Comparison of ENCODE assay signal across 8 cellular contexts in the genomic region with DNA sequence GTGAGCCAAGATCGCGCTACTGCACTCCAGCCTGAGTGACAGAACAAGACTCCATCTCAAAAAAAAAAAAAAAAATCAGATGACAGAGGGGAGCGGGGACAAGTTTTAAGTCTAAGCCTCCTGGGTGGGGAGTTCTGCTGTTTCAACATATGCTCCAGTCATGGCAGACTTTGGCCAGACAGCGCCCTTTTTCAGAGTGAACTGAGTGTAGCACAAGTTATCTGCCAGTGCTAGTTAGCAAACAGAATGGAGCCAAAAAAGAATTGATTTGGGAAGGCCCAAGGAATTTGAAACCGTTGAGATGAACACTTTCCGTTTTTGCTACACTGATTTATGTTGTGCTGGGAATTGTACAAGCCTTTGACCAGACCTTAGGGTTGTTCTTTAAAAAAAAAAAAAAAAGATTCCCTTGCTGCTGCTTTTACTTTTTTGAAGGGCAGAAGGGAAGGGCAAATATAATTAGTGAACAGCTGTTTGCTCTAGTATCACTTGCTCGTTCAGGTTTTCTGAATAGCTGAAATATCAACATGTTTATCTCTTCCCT. TPM values are rescaled to one million over a fixed set of nuclear protein-coding genes. Genes with fewer than 3 reads are reported as not detected.
DNase-seq lines count a peak whose midpoint lies in the region; ATAC-seq and TF ChIP-seq lines count a peak whose summit lies in the region.

No MANE protein-coding gene starts in this region.

- H3K4me2 ChIP-seq in SK-N-SH: peak overlapping the region; percentile 88

- peaks cover 8% of the 10 kb centered on the region for H3K9me3 Mint-ChIP-seq in HFFc6
- no peaks in the 10 kb centered on the region for H3K9me3 Mint-ChIP-seq in activated naive CD8-positive, alpha-beta T cell treated with anti-CD3 and anti-CD28 coated beads, Interleukin-2, amount 50 U/mL, for 24 hours

- H3K27me3 Mint-ChIP-seq in HFFc6 (ENCODE audit: insufficient read depth): peaks cover 11% of the 10 kb centered on the region
- H3K27me3 Mint-ChIP-seq in activated naive CD8-positive, alpha-beta T cell treated with anti-CD3 and anti-CD28 coated beads, Interleukin-2, amount 50 U/mL, for 24 hours: peaks cover 7% of the 10 kb centered on the region

- H2AFZ ChIP-seq in SK-N-SH (ENCODE audit: low read depth): no peak overlapping the region

- no peak for TF ChIP-seq RAD21 in SK-N-SH (IDR thresholded peaks at IDR 0.05; ENCODE audit: low read length)

- H3K27me3 ChIP-seq in SK-N-SH (ENCODE audit: insufficient read depth) (no peaks in the 10 kb centered on the region), sigmoid colon (no peaks in the 10 kb centered on the region)

- DNase-seq in HFFc6 (peak; percentile 30), SK-N-SH (no peak), Right ventricle myocardium superior (peak; percentile 60), sigmoid colon (peak; percentile 83), putamen (ENCODE audit: low spot score) (no peak), foreskin melanocyte (no peak)
- no peak for DNase-seq in activated naive CD8-positive, alpha-beta T cell treated with anti-CD3 and anti-CD28 coated beads, Interleukin-2, amount 50 U/mL, for 24 hours

- 45% methylated on average over 7 of the region's 7 CpGs for WGBS in SK-N-SH (ENCODE audit: low lambda C conversion rate)
- WGBS in sigmoid colon, 2 donors: 14 to 48% methylated on average over 7 of the region's 7 CpGs

- peaks cover 64% of the 10 kb centered on the region for H3F3A ChIP-seq in SK-N-SH (replicated peaks; ENCODE audit: insufficient read depth)

- TF ChIP-seq CTCF in HFFc6 (IDR thresholded peaks at IDR 0.05) (no peak), SK-N-SH (IDR thresholded peaks at IDR 0.05) (no peak), sigmoid colon (IDR thresholded peaks at IDR 0.05) (peak in 1 of 4 experiments; percentile 11)

- peak overlapping the region; percentile 100; the same call in 1 of the 2 replicates for H3K9ac ChIP-seq in SK-N-SH

- H3K9me2 ChIP-seq in SK-N-SH: no peaks in the 10 kb centered on the region

- TF ChIP-seq POLR2A in sigmoid colon (IDR thresholded peaks at IDR 0.05): no peak

- H4K20me1 ChIP-seq in SK-N-SH (ENCODE audit: insufficient read depth): peaks cover 41% of the 10 kb centered on the region

- intact Hi-C loops in Right ventricle myocardium superior (cut with DNase I): no loop called here
- intact Hi-C loops in sigmoid colon (cut with DNase I): loop anchor here (5.0 to 10.0 kb wide), 2 partner anchors 59 to 752 kb away; partner anchors contain the start of gene ZFP36

- ATAC-seq in Right ventricle myocardium superior (ENCODE audit: poor library complexity) (peak; percentile 51), HG03521 (IDR thresholded peaks at IDR 0.05; ENCODE audit: unreplicated experiment) (no peak)
- ATAC-seq in activated naive CD8-positive, alpha-beta T cell treated with anti-CD3 and anti-CD28 coated beads, Interleukin-2, amount 50 U/mL, for 24 hours: no peak

- peak overlapping the region; percentile 99 for H3K4me3 Mint-ChIP-seq in HFFc6
- H3K4me3 Mint-ChIP-seq in activated naive CD8-positive, alpha-beta T cell treated with anti-CD3 and anti-CD28 coated beads, Interleukin-2, amount 50 U/mL, for 24 hours: no peak overlapping the region

- peaks cover 69% of the 10 kb centered on the region for H3K36me3 Mint-ChIP-seq in HFFc6 (ENCODE audit: low read depth)
- peaks cover 27% of the 10 kb centered on the region for H3K36me3 Mint-ChIP-seq in activated naive CD8-positive, alpha-beta T cell treated with anti-CD3 and anti-CD28 coated beads, Interleukin-2, amount 50 U/mL, for 24 hours (ENCODE audit: low read depth)

- peaks cover 36 to 66% of the 10 kb centered on the region in 2 experiments for H3K4me1 ChIP-seq in SK-N-SH (ENCODE audit: control insufficient read depth in 1 of 2, insufficient read depth in 2 of 2, low read depth in 1 of 2, low read length in 1 of 2)
- H3K4me1 ChIP-seq in sigmoid colon: peaks cover 0 to 93% (median 84%) of the 10 kb centered on the region in 4 donors

- H3K9me3 ChIP-seq in SK-N-SH: no peaks in the 10 kb centered on the region
- H3K9me3 ChIP-seq in sigmoid colon: no peaks in the 10 kb centered on the region

- TF ChIP-seq EP300 in SK-N-SH (IDR thresholded peaks at IDR 0.05; ENCODE audit: borderline replicate concordance in 1 of 2, low read depth in 1 of 2, low read length in 1 of 2) (no peak), sigmoid colon (IDR thresholded peaks at IDR 0.05) (no peak)

- H3K27ac Mint-ChIP-seq in HFFc6: peak overlapping the region; percentile 99
- H3K27ac Mint-ChIP-seq in activated naive CD8-positive, alpha-beta T cell treated with anti-CD3 and anti-CD28 coated beads, Interleukin-2, amount 50 U/mL, for 24 hours: no peak overlapping the region

- CTCF ChIA-PET in SK-N-SH (lab: Yijun Ruan, JAX): interaction anchor here (0.6 to 2.2 kb wide), 3 partner anchors 18 to 376 kb away, joined by 3 to 7 read pairs (median 3); no protein-coding TSS in a partner anchor

- peaks cover 89% of the 10 kb centered on the region for H3K4me1 Mint-ChIP-seq in HFFc6 (ENCODE audit: low read depth)
- peaks cover 92% of the 10 kb centered on the region for H3K4me1 Mint-ChIP-seq in activated naive CD8-positive, alpha-beta T cell treated with anti-CD3 and anti-CD28 coated beads, Interleukin-2, amount 50 U/mL, for 24 hours

- H3K27ac ChIP-seq in SK-N-SH (ENCODE audit: low read depth in 2 of 2, low read length in 1 of 2) (peak overlapping the region; percentile 66 to 99), sigmoid colon (peak overlapping the region; percentile 96 to 100 (median 98))

- POLR2A ChIA-PET in SK-N-SH (lab: Yijun Ruan, JAX): interaction anchor here (0.6 kb wide), 1 partner anchor 297 kb away, joined by 5 read pairs; no protein-coding TSS in a partner anchor

- H3K36me3 ChIP-seq in SK-N-SH (replicated peaks in 1 of 2; ENCODE audit: control insufficient read depth in 1 of 2, insufficient read depth in 2 of 2, low read length in 1 of 2): peaks cover 3 to 16% of the 10 kb centered on the region in 2 experiments
- no peaks in the 10 kb centered on the region for H3K36me3 ChIP-seq in sigmoid colon

- H3K4me3 ChIP-seq in SK-N-SH (ENCODE audit: low read depth in 2 of 2, low read length in 1 of 2) (no peak overlapping the region; a peak in 1 of 4 replicates), sigmoid colon (peak overlapping the region in 1 of 4 donors; percentile 14)

- H3K79me2 ChIP-seq in SK-N-SH (ENCODE audit: insufficient read depth): peaks cover 100% of the 10 kb centered on the region

TF ChIP-seq in SK-N-SH, 30 proteins besides CTCF, POLR2A, EP300 and RAD21 (continues in another document):
- TF ChIP-seq TAF1 (IDR thresholded peaks at IDR 0.05; ENCODE audit: borderline replicate concordance, low read depth, low read length): no peak
- no peak for TF ChIP-seq NFIC (IDR thresholded peaks at IDR 0.05; ENCODE audit: borderline replicate concordance)
- TF ChIP-seq GATA2 (CRISPR knock-in tag; IDR thresholded peaks at IDR 0.05): no peak
- no peak for TF ChIP-seq USF2 (IDR thresholded peaks at IDR 0.05; ENCODE audit: borderline replicate concordance, low read depth, low read length)
- no peak for TF ChIP-seq MXI1 (IDR thresholded peaks at IDR 0.05; ENCODE audit: low read depth, low read length)
- TF ChIP-seq MAX (IDR thresholded peaks at IDR 0.05; ENCODE audit: low read depth): no peak
- TF ChIP-seq YY1 (IDR thresholded peaks at IDR 0.05; ENCODE audit: low read depth): no peak

RNA-seq across cellular contexts. Expression of gene ACTN4, which starts 5.7 kb away (rescaled TPM):
- total RNA-seq in HFFc6 (2021; fragmentation: NEBNext Ultra II Directional; extraction: Animal tissue kit (Norgen Biotek cat#: 25700)): 1,000 to 10,000 TPM in 5 of 6 experiments, 100 to 1,000 TPM in 1; 972 to 1,299 (median 1,250) TPM
- polyA plus RNA-seq in SK-N-SH (2012; rRNA removed) (494 and 598 TPM in 2 replicates), sigmoid colon (100 to 1,000 TPM; 122 to 456 (median 176) TPM)
- 222 and 365 TPM in 2 replicates for polyA plus RNA-seq in SK-N-SH (2012; cell fraction: cytosol; rRNA removed)
- 687 and 951 TPM in 2 replicates for polyA plus RNA-seq in SK-N-SH (2012; cell fraction: nucleus; rRNA removed)
- total RNA-seq in Right ventricle myocardium superior (125 TPM), sigmoid colon (100 to 1,000 TPM; 131 to 328 (median 197) TPM)

RNA-seq across cellular contexts. Expression of gene EIF3K, which starts 34.1 kb away (rescaled TPM):
- total RNA-seq in HFFc6 (2021; fragmentation: NEBNext Ultra II Directional; extraction: Animal tissue kit (Norgen Biotek cat#: 25700)): 100 to 1,000 TPM; 227 to 241 (median 238) TPM
- polyA plus RNA-seq in SK-N-SH (2012; rRNA removed) (405 and 484 TPM in 2 replicates), sigmoid colon (100 to 1,000 TPM; 498 to 637 (median 574) TPM)
- 274 and 343 TPM in 2 replicates for polyA plus RNA-seq in SK-N-SH (2012; cell fraction: cytosol; rRNA removed)
- 285 and 487 TPM in 2 replicates for polyA plus RNA-seq in SK-N-SH (2012; cell fraction: nucleus; rRNA removed)
- total RNA-seq in Right ventricle myocardium superior (644 TPM), sigmoid colon (100 to 1,000 TPM; 469 to 803 (median 546) TPM)

RNA-seq across cellular contexts. Expression of gene MAP4K1, which starts 35.3 kb away (rescaled TPM):
- total RNA-seq in HFFc6 (2021; fragmentation: NEBNext Ultra II Directional; extraction: Animal tissue kit (Norgen Biotek cat#: 25700)): under 1 TPM in 3 of 6 experiments, not detected in 3; 0.27 to 0.74 (median 0.28) TPM
- polyA plus RNA-seq in SK-N-SH (2012; rRNA removed) (0.31 and 0.37 TPM in 2 replicates), sigmoid colon (10 to 100 TPM in 1 of 3 donors, 1 to 10 TPM in 2; 1.6 to 29.7 (median 4.8) TPM)
- polyA plus RNA-seq in SK-N-SH (2012; cell fraction: cytosol; rRNA removed): 0.10 and 0.20 TPM in 2 replicates
- 2.8 TPM in 2 replicates for polyA plus RNA-seq in SK-N-SH (2012; cell fraction: nucleus; rRNA removed)
- total RNA-seq in Right ventricle myocardium superior (1.3 TPM), sigmoid colon (1 to 10 TPM; 1.2 to 8.9 (median 1.3) TPM)

Comparison
In these comparisons a context has a peak if more than half of its experiments do, and no peak if none do; other contexts are left out.
1. DNase-seq: peak in HFFc6 (single experiment), Right ventricle myocardium superior (single experiment) and sigmoid colon (single experiment); none in SK-N-SH (single experiment), putamen (single experiment), foreskin melanocyte (single experiment) and activated naive CD8-positive, alpha-beta T cell treated with anti-CD3 and anti-CD28 coated beads, Interleukin-2, amount 50 U/mL, for 24 hours (single experiment).